In the genomic region with DNA sequence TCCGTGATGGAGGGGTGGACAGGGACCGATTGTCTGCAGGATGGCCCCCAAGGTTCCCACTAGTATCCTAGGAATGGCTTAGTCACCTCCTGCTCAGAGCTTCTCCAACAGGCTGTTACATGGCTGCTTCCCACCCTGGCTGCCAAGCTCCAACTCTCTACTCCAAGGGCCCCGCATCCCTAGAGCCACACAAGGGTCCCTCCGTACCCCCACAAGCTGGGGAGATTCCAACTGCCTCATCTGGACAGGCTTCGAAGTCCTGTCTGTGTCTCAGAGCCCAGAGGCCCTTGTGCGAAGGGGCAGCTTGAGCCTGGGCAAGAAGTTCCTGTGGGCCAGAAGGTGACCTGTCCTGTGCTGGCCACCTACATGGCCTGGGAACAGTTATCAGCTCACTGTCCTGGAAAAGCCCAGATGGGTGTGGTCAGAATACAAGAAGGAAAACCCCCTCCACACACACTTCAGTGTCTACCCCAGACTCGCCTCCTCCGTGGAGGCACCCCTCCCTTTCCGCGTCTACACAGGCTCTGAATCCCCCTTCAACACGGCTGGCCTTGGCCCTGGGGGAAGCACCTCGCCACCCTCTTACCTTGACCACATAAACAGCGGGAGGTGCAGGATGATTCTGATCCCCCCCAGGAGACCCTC, we compare ENCODE assay signal across 8 cellular contexts. TPM values are rescaled to one million over a fixed set of nuclear protein-coding genes. Genes with fewer than 3 reads are reported as not detected.
DNase-seq lines count a peak whose midpoint lies in the region; ATAC-seq and TF ChIP-seq lines count a peak whose summit lies in the region.

No MANE protein-coding gene starts in this region.

- peak overlapping the region; percentile 89 for H3K4me2 ChIP-seq in GM23248 (ENCODE audit: unreplicated experiment)
- peak overlapping the region; percentile 80 for H3K4me2 ChIP-seq in hepatocyte
- peak overlapping the region; percentile 97 for H3K4me2 ChIP-seq in skeletal muscle satellite cell (ENCODE audit: low read length)

- H3K27ac ChIP-seq in 22Rv1, result 0 out of 2 replicates have a peak overlapping the region, but pooled peaks have one; percentile 58
- peak overlapping the region; percentile 92 for H3K27ac ChIP-seq in GM23248
- H3K27ac ChIP-seq in WERI-Rb-1, result no peak overlapping the region
- H3K27ac ChIP-seq in hepatocyte, result peak overlapping the region; percentile 51

- no peak for ATAC-seq in HG02981 (IDR thresholded peaks at IDR 0.05; ENCODE audit: unreplicated experiment)

- H3K79me2 ChIP-seq in GM23248 (ENCODE audit: insufficient read depth) (peaks cover 53% of the 10 kb centered on the region), hepatocyte (peaks cover 12% of the 10 kb centered on the region)

- H2AFZ ChIP-seq in GM23248 (peak overlapping the region; percentile 66), hepatocyte (peak overlapping the region; percentile 32)

- in situ Hi-C loops in GM23248 (cut with MboI), result no loop called here

- H3K36me3 ChIP-seq in GM23248 (ENCODE audit: low read depth) (peaks cover 10% of the 10 kb centered on the region; the same call in 1 of the 2 replicates), WERI-Rb-1 (no peaks in the 10 kb centered on the region), hepatocyte (replicated peaks; ENCODE audit: insufficient read depth, low read depth) (no peaks in the 10 kb centered on the region), skeletal muscle satellite cell (ENCODE audit: insufficient read depth, low read length) (peaks cover 28% of the 10 kb centered on the region)

- H3K9me2 ChIP-seq in GM23248 (ENCODE audit: insufficient read depth) (no peaks in the 10 kb centered on the region), hepatocyte (replicated peaks; ENCODE audit: insufficient read depth) (no peaks in the 10 kb centered on the region)

- H3F3A ChIP-seq in GM23248 (ENCODE audit: insufficient read depth), result peaks cover 10% of the 10 kb centered on the region

- peak overlapping the region; percentile 96 for H3K9ac ChIP-seq in GM23248
- H3K9ac ChIP-seq in skeletal muscle satellite cell (ENCODE audit: low read depth, low read length), result peak overlapping the region; percentile 92

- TF ChIP-seq CTCF in 22Rv1 (IDR thresholded peaks at IDR 0.05) (no peak), WERI-Rb-1 (IDR thresholded peaks at IDR 0.05; ENCODE audit: low read depth, low read length) (no peak), hepatocyte (IDR thresholded peaks at IDR 0.05; ENCODE audit: poor library complexity) (no peak)

- H3K9me3 ChIP-seq in GM23248 (ENCODE audit: low read depth) (no peaks in the 10 kb centered on the region), WERI-Rb-1 (ENCODE audit: severe bottlenecking) (no peaks in the 10 kb centered on the region), hepatocyte (ENCODE audit: low read depth) (no peaks in the 10 kb centered on the region), skeletal muscle satellite cell (replicated peaks; ENCODE audit: low read length) (no peaks in the 10 kb centered on the region)

- no peaks in the 10 kb centered on the region for H4K20me1 ChIP-seq in GM23248 (ENCODE audit: insufficient read depth)
- H4K20me1 ChIP-seq in hepatocyte (ENCODE audit: insufficient read depth, poor library complexity, severe bottlenecking), result no peaks in the 10 kb centered on the region

- H3K27me3 ChIP-seq in GM23248 (replicated peaks; ENCODE audit: insufficient read depth) (no peaks in the 10 kb centered on the region), WERI-Rb-1 (ENCODE audit: insufficient read depth, low read depth, severe bottlenecking) (no peaks in the 10 kb centered on the region), hepatocyte (no peaks in the 10 kb centered on the region), skeletal muscle satellite cell (ENCODE audit: control insufficient read depth, insufficient read depth, low read length) (no peaks in the 10 kb centered on the region)

- H3K4me3 ChIP-seq in GM23248 (peak overlapping the region; percentile 89), WERI-Rb-1 (ENCODE audit: low read depth, low read length) (peak overlapping the region; percentile 57), hepatocyte (peak overlapping the region; percentile 27), skeletal muscle satellite cell (ENCODE audit: low read length) (peak overlapping the region; percentile 97)

- WGBS in GM23248 (ENCODE audit: low coverage in 1 of 2, low lambda C conversion rate in 2 of 2, missing lambda C conversion rate in 2 of 2), 2 experiments, result 14 to 22% methylated on average over 11 to 13 of the region's 13 CpGs
- WGBS in hepatocyte (ENCODE audit: low lambda C conversion rate, missing lambda C conversion rate), result 54% methylated on average over 10 of the region's 13 CpGs

- peak; percentile 82 for DNase-seq in GM23248
- no peak for DNase-seq in WERI-Rb-1
- peak; percentile 48 for DNase-seq in hepatocyte (ENCODE audit: low spot score)
- DNase-seq in stimulated activated CD4-positive, alpha-beta T cell treated with anti-CD3 and anti-CD28 coated beads, Interleukin-1b, Interleukin-23, amount 100 ng/mL, for 48 hours, result no peak
- DNase-seq in dedifferentiated amniotic fluid mesenchymal stem cell (ENCODE audit: extremely low spot score), result no peak

- H3K4me1 ChIP-seq in GM23248 (ENCODE audit: insufficient read depth) (peaks cover 43% of the 10 kb centered on the region), hepatocyte (ENCODE audit: insufficient read depth) (peaks cover 12% of the 10 kb centered on the region), skeletal muscle satellite cell (ENCODE audit: control insufficient read depth, insufficient read depth, low read length) (peaks cover 53% of the 10 kb centered on the region)

RNA-seq across cellular contexts. Expression of a gene that starts 0.6 kb away (rescaled TPM):
- total RNA-seq in GM23248 (2014; rRNA removed; shearing (Covaris generic)), result 45.6 and 57.5 TPM in 2 replicates
- polyA plus RNA-seq in GM23248 (2016; fragmentation: Nextera tagmentation; extraction: Ambion mirVana) (62.0 and 62.7 TPM in 2 replicates), hepatocyte (21.6 and 22.6 TPM in 2 replicates)
- total RNA-seq in hepatocyte, result 13.5 and 29.7 TPM in 2 replicates
- 27.3 and 40.1 TPM in 2 replicates for total RNA-seq in skeletal muscle satellite cell (2012; rRNA removed)

Comparison
In these comparisons a context has a peak if more than half of its experiments do, and no peak if none do; other contexts are left out.
1. DNase-seq: peak in GM23248 (single experiment) and hepatocyte (single experiment); none in WERI-Rb-1 (single experiment), stimulated activated CD4-positive, alpha-beta T cell treated with anti-CD3 and anti-CD28 coated beads, Interleukin-1b, Interleukin-23, amount 100 ng/mL, for 48 hours (single experiment) and dedifferentiated amniotic fluid mesenchymal stem cell (single experiment).
2. H3K4me3 ChIP-seq: peak in every context shown above with its lines; median percentile 97 in skeletal muscle satellite cell; 89 in GM23248; 57 in WERI-Rb-1; 27 in hepatocyte.
3. Peak in every context shown above with its lines, with median percentiles within 50 percentile points of each other: H3K4me2 ChIP-seq.